In genomic region chr1:158148458-158148857, GRCh38 we compare ENCODE assay signal across 12 cellular contexts. TPM values are rescaled to one million over a fixed set of nuclear protein-coding genes. Genes with fewer than 3 reads are reported as not detected.
DNase-seq lines count a peak whose midpoint lies in the region; ATAC-seq and TF ChIP-seq lines count a peak whose summit lies in the region.
"Had no signal": no experiment of that assay in that cellular context is flagged by ENCODE, and none has a peak within 500 bp of the region (broad histone marks: within the 10 kb centered on the region; RNA-seq: fewer than 3 reads in every experiment).

No MANE protein-coding gene starts in this region.

- H3K27ac Mint-ChIP-seq in activated T-cell treated with anti-CD3 and anti-CD28 coated beads, Interleukin-2, amount 50 U/mL, for 72 hours = peak overlapping the region; percentile 25
- H3K27ac Mint-ChIP-seq: endodermal cell had no signal

- H4K20me1 ChIP-seq in OCI-LY1 (ENCODE audit: insufficient read depth, low read length) = no peaks in the 10 kb centered on the region

- H3K4me2 ChIP-seq in OCI-LY1 (ENCODE audit: low read length) = no peak overlapping the region

- H3F3A ChIP-seq in OCI-LY1 (ENCODE audit: insufficient read depth, low read length) = no peaks in the 10 kb centered on the region

- TF ChIP-seq POLR2A in stomach (IDR thresholded peaks at IDR 0.05) (no peak), testis (IDR thresholded peaks at IDR 0.05) (no peak)

- 0 out of 2 replicates have a peak overlapping the region, but pooled peaks have one; percentile 7 for H2AFZ ChIP-seq in OCI-LY1 (ENCODE audit: low read length)

- no peak for TF ChIP-seq EP300 in stomach (IDR thresholded peaks at IDR 0.05)

- 47 to 63% (median 53%) methylated on average over 1 of the region's 1 CpG for WGBS in stomach, 5 donors
- WGBS in testis, 2 donors = 64 to 75% methylated on average over 1 of the region's 1 CpG

- no peak for TF ChIP-seq CTCF in OCI-LY1 (IDR thresholded peaks at IDR 0.05; ENCODE audit: low read length)
- no peak for TF ChIP-seq CTCF in stomach (IDR thresholded peaks at IDR 0.05)
- no peak for TF ChIP-seq CTCF in testis (IDR thresholded peaks at IDR 0.05)

- H3K36me3 Mint-ChIP-seq in activated T-cell treated with anti-CD3 and anti-CD28 coated beads, Interleukin-2, amount 50 U/mL, for 72 hours (ENCODE audit: insufficient read depth in 2 of 2) = no peaks in the 10 kb centered on the region

- H3K27ac ChIP-seq in OCI-LY1 (ENCODE audit: low read depth, low read length, poor library complexity, severe bottlenecking) (no peak overlapping the region), stomach (peak overlapping the region in 3 of 5 donors; percentile 71 to 76 (median 72)), testis (no peak overlapping the region)

- H3K27me3 ChIP-seq in OCI-LY1 (ENCODE audit: insufficient read depth, low read length) (no peaks in the 10 kb centered on the region), stomach (no peaks in the 10 kb centered on the region), testis (no peaks in the 10 kb centered on the region)

- H3K9me2 ChIP-seq in OCI-LY1 (ENCODE audit: low read depth, low read length) = no peaks in the 10 kb centered on the region

- H3K36me3 ChIP-seq in OCI-LY1 (ENCODE audit: insufficient read depth, low read length) = no peaks in the 10 kb centered on the region; the same call in 1 of the 2 replicates
- no peaks in the 10 kb centered on the region for H3K36me3 ChIP-seq in stomach
- no peaks in the 10 kb centered on the region for H3K36me3 ChIP-seq in testis (ENCODE audit: low read depth, missing control alignments)

- intact Hi-C loops in stomach (cut with DNase I; ENCODE audit: low total_unique reads) (no loop called here), testis (cut with DNase I; ENCODE audit: low total_unique reads) (no loop called here)

- H3K4me1 ChIP-seq in OCI-LY1 (ENCODE audit: insufficient read depth, low read length, severe bottlenecking) (peaks cover 15% of the 10 kb centered on the region), stomach (peaks cover 5 to 14% (median 10%) of the 10 kb centered on the region in 4 donors), testis (peaks cover 17% of the 10 kb centered on the region)

- no peak overlapping the region for H3K9ac ChIP-seq in OCI-LY1 (ENCODE audit: low read length)

- H3K27me3 Mint-ChIP-seq in activated T-cell treated with anti-CD3 and anti-CD28 coated beads, Interleukin-2, amount 50 U/mL, for 72 hours (ENCODE audit: low read depth) = no peaks in the 10 kb centered on the region

- no peaks in the 10 kb centered on the region for H3K79me2 ChIP-seq in OCI-LY1 (ENCODE audit: insufficient read depth, low read length)

- peaks cover 0 to 3% of the 10 kb centered on the region in 2 donors for H3K9me3 Mint-ChIP-seq in activated T-cell treated with anti-CD3 and anti-CD28 coated beads, Interleukin-2, amount 50 U/mL, for 72 hours

- no peak overlapping the region for H3K4me3 ChIP-seq in OCI-LY1 (ENCODE audit: low read depth, low read length, poor library complexity, severe bottlenecking)
- H3K4me3 ChIP-seq in stomach = no peak overlapping the region
- no peak overlapping the region for H3K4me3 ChIP-seq in testis

- ATAC-seq in activated T-cell treated with anti-CD3 and anti-CD28 coated beads, Interleukin-2, amount 50 U/mL, for 72 hours (replicated peaks in 1 of 2) = no peak
- no peak for ATAC-seq in GM21737 (IDR thresholded peaks at IDR 0.05; ENCODE audit: unreplicated experiment)

- peak overlapping the region; percentile 81 to 93 for H3K4me3 Mint-ChIP-seq in activated T-cell treated with anti-CD3 and anti-CD28 coated beads, Interleukin-2, amount 50 U/mL, for 72 hours

- H3K9me3 ChIP-seq in OCI-LY1 (ENCODE audit: low read length) = no peaks in the 10 kb centered on the region
- no peaks in the 10 kb centered on the region for H3K9me3 ChIP-seq in stomach
- no peaks in the 10 kb centered on the region for H3K9me3 ChIP-seq in testis

- DNase-seq in activated T-cell treated with anti-CD3 and anti-CD28 coated beads, Interleukin-2, amount 50 U/mL, for 72 hours = no peak
- no peak for DNase-seq in activated T-cell treated with anti-CD3 and anti-CD28 coated beads, Interleukin-2, amount 50 U/mL, for 48 hours
- peak; percentile 42 for DNase-seq in globus pallidus (ENCODE audit: low spot score)
- DNase-seq in stomach = no peak
- DNase-seq in NCI-H2029 (lab: John Stamatoyannopoulos, UW) = no peak
- no peak for DNase-seq in testis
- DNase-seq: endodermal cell; IMR-90; NCI-H226; stimulated activated CD4-positive, alpha-beta T cell treated with anti-CD3 and anti-CD28 coated beads, Interleukin-4, amount 100 ng/mL, for 4 hours had no signal

- H3K4me1 Mint-ChIP-seq in activated T-cell treated with anti-CD3 and anti-CD28 coated beads, Interleukin-2, amount 50 U/mL, for 72 hours (ENCODE audit: low read depth) = peaks cover 29% of the 10 kb centered on the region
- H3K4me1 Mint-ChIP-seq: endodermal cell had no signal

RNA-seq across cellular contexts. Expression of gene CD1D, which starts 32.2 kb away (rescaled TPM):
- not detected for total RNA-seq in activated T-cell treated with anti-CD3 and anti-CD28 coated beads, Interleukin-2, amount 50 U/mL, for 72 hours
- total RNA-seq in stomach (1 to 10 TPM in 2 of 5 donors, not detected in 3; 1.9 to 2.6 TPM), testis (1 to 10 TPM; 2.5 to 3.1 TPM)
- polyA plus RNA-seq in stomach (1 to 10 TPM in 1 of 3 donors, under 1 TPM in 2; 0.93 to 2.1 (median 1.00) TPM), testis (ENCODE audit: insufficient read depth, low read depth, low replicate concordance) (6.6 TPM)
- total RNA-seq: IMR-90 had no signal
- polyA plus RNA-seq: IMR-90 had no signal

Comparison
In these comparisons a context has a peak if more than half of its experiments do, and no peak if none do; other contexts are left out.
1. H3K27ac ChIP-seq: peak in stomach (3 of 5); none in OCI-LY1 (single experiment) and testis (0 of 2).